Comparison of ENCODE assay signal across 10 cellular contexts in the genomic region with DNA sequence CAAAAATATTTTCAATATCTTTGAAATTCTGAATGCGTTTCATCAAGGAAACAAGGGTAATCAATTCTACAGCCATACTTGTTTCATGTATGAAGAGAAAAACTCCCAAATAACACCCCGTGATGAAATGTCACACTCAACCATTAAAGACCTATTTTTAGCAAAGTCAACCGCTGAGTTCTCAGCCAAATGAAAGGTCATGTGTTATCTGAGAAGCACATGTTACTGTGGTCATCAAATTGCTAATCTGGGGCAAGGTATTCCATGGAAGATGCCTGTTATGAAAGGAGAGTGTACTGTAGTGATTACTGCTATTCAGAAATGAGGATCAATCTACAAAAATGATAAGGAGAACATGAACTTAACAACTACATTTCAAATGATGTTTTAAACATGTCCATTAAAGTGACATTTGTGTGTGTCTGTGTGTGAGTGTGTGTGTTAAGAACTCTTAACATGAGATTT.
DNase-seq lines count a peak whose midpoint lies in the region; ATAC-seq, FAIRE-seq and TF ChIP-seq lines count a peak whose summit lies in the region.
"Had no signal": no experiment of that assay in that cellular context is flagged by ENCODE, and none has a peak within 500 bp of the region (broad histone marks: within the 10 kb centered on the region; RNA-seq: fewer than 3 reads in every experiment).

No MANE protein-coding gene starts in this region.

- no peaks in the 10 kb centered on the region for H3K79me1 ChIP-seq in neuronal stem cell (ENCODE audit: low read depth, low read length)

- no peak overlapping the region for H2BK5ac ChIP-seq in neuronal stem cell (ENCODE audit: low read length)

- H3K27me3 ChIP-seq in cardiac muscle cell (no peaks in the 10 kb centered on the region), neuronal stem cell (ENCODE audit: control insufficient read depth in 3 of 3, insufficient read depth in 3 of 3, low read depth in 1 of 3, low read length in 3 of 3) (no peaks in the 10 kb centered on the region)

- H2AK5ac ChIP-seq in neuronal stem cell (ENCODE audit: low read depth, low read length), result no peak overlapping the region

- ATAC-seq in GM18499 (IDR thresholded peaks at IDR 0.05; ENCODE audit: insufficient read depth, unreplicated experiment) (peak; percentile 55), GM21390 (IDR thresholded peaks at IDR 0.05; ENCODE audit: unreplicated experiment) (peak; percentile 47), HG03571 (IDR thresholded peaks at IDR 0.05; ENCODE audit: unreplicated experiment) (peak; percentile 56)

- no peak overlapping the region for H3K18ac ChIP-seq in neuronal stem cell (ENCODE audit: low read length)

- H3K4me3 ChIP-seq in cardiac muscle cell (no peak overlapping the region), neuronal stem cell (ENCODE audit: low read length in 2 of 2) (no peak overlapping the region)

- no peak for TF ChIP-seq CTCF in cardiac muscle cell (IDR thresholded peaks at IDR 0.05; ENCODE audit: low read depth, low read length)

- no peak overlapping the region for H4K8ac ChIP-seq in neuronal stem cell (ENCODE audit: low read depth, low read length)

- no peak overlapping the region for H2BK120ac ChIP-seq in neuronal stem cell (ENCODE audit: low read depth, low read length)

- H3K27ac ChIP-seq in cardiac muscle cell (peak overlapping the region; percentile 49), neuronal stem cell (replicated peaks; ENCODE audit: low read length) (no peak overlapping the region)

- no peak overlapping the region for H2BK12ac ChIP-seq in neuronal stem cell (ENCODE audit: low read length)

- H3K14ac ChIP-seq in neuronal stem cell (ENCODE audit: low read length), result no peak overlapping the region

- DNase-seq in cardiac muscle cell (ENCODE audit: low read depth in 1 of 2, low spot score in 1 of 2), result peak in 1 of 2 donors; percentile 48
- no peak for DNase-seq in SW480 (ENCODE audit: low spot score)
- DNase-seq in EL, result no peak
- no peak for DNase-seq in GM12891 (ENCODE audit: insufficient read length, low spot score)
- DNase-seq in neuronal stem cell (ENCODE audit: low spot score), result no peak
- DNase-seq: activated CD4-positive, alpha-beta T cell treated with anti-CD3 and anti-CD28 coated beads for 1 hour; endodermal cell had no signal

- no peak for FAIRE-seq in GM12891 (lab: Jason Lieb, UNC)

- peaks cover 15% of the 10 kb centered on the region for H3K4me1 ChIP-seq in cardiac muscle cell (ENCODE audit: low read depth)
- peaks cover 3 to 6% of the 10 kb centered on the region in 2 donors for H3K4me1 ChIP-seq in neuronal stem cell (ENCODE audit: control insufficient read depth in 2 of 2, insufficient read depth in 1 of 2, low read depth in 1 of 2, low read length in 2 of 2)

- H3K4ac ChIP-seq in neuronal stem cell (ENCODE audit: low read length), result no peak overlapping the region

- TF ChIP-seq POLR2A in GM12891 (IDR thresholded peaks at IDR 0.05; ENCODE audit: low read depth, low read length), result no peak

- no peak overlapping the region for H3K23ac ChIP-seq in neuronal stem cell (ENCODE audit: low read depth, low read length, poor library complexity)

- H4K91ac ChIP-seq in neuronal stem cell (ENCODE audit: low read depth, low read length, poor library complexity), result no peak overlapping the region

- no peak overlapping the region for H3K4me2 ChIP-seq in neuronal stem cell (ENCODE audit: insufficient read depth, low read length, poor library complexity, severe bottlenecking)

- no CpG with 5 or more reads among the region's 3 CpGs for WGBS in neuronal stem cell (ENCODE audit: extremely low coverage in 2 of 2, insufficient read length in 2 of 2, insufficient replicate concordance in 1 of 2), 2 donors

- H3K36me3 ChIP-seq in cardiac muscle cell (no peaks in the 10 kb centered on the region), neuronal stem cell (replicated peaks in 1 of 2; ENCODE audit: control insufficient read depth in 2 of 2, insufficient read depth in 2 of 2, low read length in 2 of 2) (no peaks in the 10 kb centered on the region)

- no peak overlapping the region for H3K9ac ChIP-seq in neuronal stem cell (ENCODE audit: low read depth, low read length, poor library complexity)

- no peak overlapping the region for H2BK15ac ChIP-seq in neuronal stem cell (ENCODE audit: low read length)

- H3K9me3 ChIP-seq in cardiac muscle cell (ENCODE audit: low read depth), result no peaks in the 10 kb centered on the region
- no peaks in the 10 kb centered on the region for H3K9me3 ChIP-seq in neuronal stem cell (replicated peaks in 1 of 2; ENCODE audit: control insufficient read depth in 2 of 2, insufficient read depth in 1 of 2, low read depth in 1 of 2, low read length in 2 of 2)

- H2AFZ ChIP-seq in neuronal stem cell (ENCODE audit: low read length), result no peak overlapping the region

TF ChIP-seq in GM12891, 5 proteins besides CTCF, POLR2A, EP300 and RAD21:
- TF ChIP-seq SPI1 (IDR thresholded peaks at IDR 0.05; ENCODE audit: low read depth, low read length) (no peak), POU2F2 (IDR thresholded peaks at IDR 0.05; ENCODE audit: low read depth, low read length) (no peak), TAF1 (IDR thresholded peaks at IDR 0.05; ENCODE audit: low read depth, low read length) (no peak), PAX5 (IDR thresholded peaks at IDR 0.05; ENCODE audit: insufficient read depth, low read length, severe bottlenecking) (no peak)
